In genomic region chr1:161427733-161428516, GRCh38 we compare ENCODE assay signal across 8 cellular contexts.
A peak's percentile ranks its signal among the peaks of the same experiment; 100 is the strongest.
DNase-seq lines count a peak whose midpoint lies in the region; ATAC-seq and TF ChIP-seq lines count a peak whose summit lies in the region.

No MANE protein-coding gene starts in this region.

- no peak overlapping the region for H3K27ac ChIP-seq in vagina

- TF ChIP-seq CTCF in fibroblast of pulmonary artery (IDR thresholded peaks at IDR 0.05; ENCODE audit: low read length, missing control alignments) (no peak), vagina (IDR thresholded peaks at IDR 0.05) (no peak)

- intact Hi-C loops in vagina (cut with DNase I), result no loop called here

- no peak for TF ChIP-seq POLR2A in vagina (IDR thresholded peaks at IDR 0.05)

- no peaks in the 10 kb centered on the region for H3K27me3 ChIP-seq in vagina

- no peaks in the 10 kb centered on the region for H3K4me1 ChIP-seq in vagina

- H3K4me3 ChIP-seq in fibroblast of pulmonary artery (replicated peaks; ENCODE audit: low read depth, low read length), result no peak overlapping the region
- H3K4me3 ChIP-seq in vagina, result no peak overlapping the region

- ATAC-seq in GM19395 (IDR thresholded peaks at IDR 0.05; ENCODE audit: unreplicated experiment), result peak; percentile 65

- H3K36me3 ChIP-seq in vagina, result no peaks in the 10 kb centered on the region

- H3K9me3 ChIP-seq in vagina, result no peaks in the 10 kb centered on the region

- DNase-seq in SK-N-DZ (ENCODE audit: low spot score), result peak; percentile 27
- peak; percentile 54 for DNase-seq in fibroblast of pulmonary artery (ENCODE audit: low read depth)
- peak; percentile 49 to 71 for DNase-seq in stimulated activated CD4-positive, alpha-beta T cell treated with anti-CD3 and anti-CD28 coated beads, Interleukin-2, amount 100 ng/mL, for 24 hours
- no peak for DNase-seq in NCI-H1930 (lab: John Stamatoyannopoulos, UW)
- no peak for DNase-seq in vagina (ENCODE audit: extremely low spot score in 2 of 2)
- DNase-seq in NCI-H524 treated with DMSO at 0.1 percent for 48 hours (lab: John Stamatoyannopoulos, UW), result no peak
- no peak for DNase-seq in midbrain (lab: John Stamatoyannopoulos, UW)

Comparison
In these comparisons a context has a peak if more than half of its experiments do, and no peak if none do; other contexts are left out.
1. DNase-seq: peak in SK-N-DZ (single experiment), fibroblast of pulmonary artery (single experiment) and stimulated activated CD4-positive, alpha-beta T cell treated with anti-CD3 and anti-CD28 coated beads, Interleukin-2, amount 100 ng/mL, for 24 hours (2 of 2); none in NCI-H1930 (0 of 2), vagina (0 of 2), NCI-H524 treated with DMSO at 0.1 percent for 48 hours (single experiment) and midbrain (single experiment).